ENCODE assay signal across 23 cellular contexts in genomic region chr16:3838600-3839401, GRCh38. TPM values are rescaled to one million over a fixed set of nuclear protein-coding genes. Genes with fewer than 3 reads are reported as not detected.
A peak's percentile ranks its signal among the peaks of the same experiment; 100 is the strongest.
DNase-seq lines count a peak whose midpoint lies in the region; ATAC-seq, FAIRE-seq and TF ChIP-seq lines count a peak whose summit lies in the region.
"Had no signal": no experiment of that assay in that cellular context is flagged by ENCODE, and none has a peak within 500 bp of the region (broad histone marks: within the 10 kb centered on the region; RNA-seq: fewer than 3 reads in every experiment).

No MANE protein-coding gene starts in this region.

- H2AK5ac ChIP-seq in H1 (ENCODE audit: low read depth, low read length), result no peak overlapping the region

- peaks cover 3% of the 10 kb centered on the region for H3K9me3 Mint-ChIP-seq in activated naive CD4-positive, alpha-beta T cell treated with anti-CD3 and anti-CD28 coated beads, Interleukin-2, amount 10 ng/mL, durations not matched to agents 7 days and 5 days
- H3K9me3 Mint-ChIP-seq: natural killer cell; stimulated activated effector memory CD8-positive, alpha-beta T cell treated with anti-CD3 and anti-CD28 coated beads, Interleukin-12 subunit alpha, Interleukin-12 subunit beta, amount 100 ng/mL, for 72 hours had no signal

- no peak for TF ChIP-seq POLR2A in H1 (IDR thresholded peaks at IDR 0.05; ENCODE audit: control extremely low read depth in 1 of 2, low read depth in 2 of 2, low read length in 2 of 2)

- no peak overlapping the region for H3K4ac ChIP-seq in H1 (replicated peaks; ENCODE audit: insufficient read length, low read depth, low read length)

- no peak overlapping the region for H4K8ac ChIP-seq in H1 (ENCODE audit: extremely low read depth, insufficient read depth, low read length)

- 88% methylated on average over 9 of the region's 9 CpGs; no CpG with 5 or more reads in 1 of the 2 experiments for WGBS in H1 (ENCODE audit: extremely low coverage in 1 of 2, insufficient coverage in 1 of 2, insufficient read length in 1 of 2, insufficient replicate concordance in 2 of 2, low coverage in 1 of 2, low lambda C conversion rate in 2 of 2, missing lambda C conversion rate in 1 of 2), 2 experiments

- H3K27me3 ChIP-seq in RWPE2 (ENCODE audit: insufficient read depth, poor library complexity, severe bottlenecking), result no peaks in the 10 kb centered on the region
- H3K27me3 ChIP-seq in H1 (replicated peaks in 1 of 4; ENCODE audit: control insufficient read depth in 3 of 4, extremely low read depth in 1 of 4, insufficient read depth in 3 of 4, low read length in 3 of 4), result no peaks in the 10 kb centered on the region
- no peaks in the 10 kb centered on the region for H3K27me3 ChIP-seq in neutrophil
- H3K27me3 ChIP-seq: BLaER1 treated with 17β-estradiol and CSF1 and Interleukin-3, amounts not matched to agents 10 nM and 100 nM; testis; vagina had no signal

- no peak overlapping the region for H3K14ac ChIP-seq in H1 (ENCODE audit: insufficient read length)

- no peak overlapping the region for H3K56ac ChIP-seq in H1 (replicated peaks; ENCODE audit: insufficient read length, low read depth, low read length)

- no peak for TF ChIP-seq RAD21 in H1 (IDR thresholded peaks at IDR 0.05 in 1 of 2, conservative IDR thresholded peaks at IDR 0.05 in 1 of 2; ENCODE audit: low read depth in 2 of 2, low read length in 2 of 2)

- H3K9me3 ChIP-seq in RWPE2 (ENCODE audit: severe bottlenecking) (no peaks in the 10 kb centered on the region), H1 (ENCODE audit: insufficient read depth in 2 of 2, low read depth in 1 of 2, low read length in 1 of 2) (no peaks in the 10 kb centered on the region), neutrophil (no peaks in the 10 kb centered on the region)
- H3K9me3 ChIP-seq: psoas muscle, testis, vagina had no signal

- H4K91ac ChIP-seq in H1 (replicated peaks; ENCODE audit: insufficient read length, low read length), result peak overlapping the region; percentile 55

- H2BK12ac ChIP-seq in H1 (ENCODE audit: low read depth, low read length), result no peak overlapping the region

- H2BK120ac ChIP-seq in H1 (replicated peaks; ENCODE audit: low read depth, low read length), result no peak overlapping the region

- POLR2A ChIA-PET in H1 (lab: Charles Lee; ENCODE audit: partially characterized antibody), result no interaction called here

- peak; percentile 34 for DNase-seq in EL
- DNase-seq in RWPE2 (ENCODE audit: low spot score), result no peak
- DNase-seq in H1 (ENCODE audit: low read depth in 1 of 2, low spot score in 2 of 2), result no peak
- no peak for DNase-seq in activated naive CD4-positive, alpha-beta T cell treated with anti-CD3 and anti-CD28 coated beads, Interleukin-2, amount 10 ng/mL, durations not matched to agents 7 days and 5 days
- no peak for DNase-seq in NCI-H1930 (lab: John Stamatoyannopoulos, UW)
- no peak for DNase-seq in activated CD8-positive, alpha-beta memory T cell treated with anti-CD3 and anti-CD28 coated beads for 24 hours
- DNase-seq: activated CD4-positive, CD25-positive, alpha-beta regulatory T cell treated with anti-CD3 and anti-CD28 coated beads, Interleukin-2, amount 50 U/mL, for 72 hours; activated CD8-positive, alpha-beta T cell treated with anti-CD3 and anti-CD28 coated beads, Interleukin-2, amount 10 ng/mL, durations not matched to agents 7 days and 5 days; activated T-cell treated with anti-CD3 and anti-CD28 coated beads, Interleukin-2, amount 50 U/mL, for 24 hours; effector CD4-positive, alpha-beta T cell; MM.1S; natural killer cell; NCI-H1417 treated with DMSO at 0.1 percent for 48 hours; NCI-H748 treated with DMSO at 0.1 percent for 48 hours; psoas muscle; stimulated activated CD4-positive, alpha-beta T cell treated with anti-CD3 and anti-CD28 coated beads, Interleukin-1b, Interleukin-23, amount 100 ng/mL, for 48 hours; testis had no signal

- peaks cover 21% of the 10 kb centered on the region for H3K36me3 Mint-ChIP-seq in activated naive CD4-positive, alpha-beta T cell treated with anti-CD3 and anti-CD28 coated beads, Interleukin-2, amount 10 ng/mL, durations not matched to agents 7 days and 5 days
- H3K36me3 Mint-ChIP-seq: natural killer cell had no signal

- no peak overlapping the region for H2BK20ac ChIP-seq in H1 (ENCODE audit: low read length)

- no peak overlapping the region for H3K18ac ChIP-seq in H1 (ENCODE audit: extremely low read depth, low read length)

- ATAC-seq in RWPE2 (ENCODE audit: low read depth) (no peak), HG03460 (IDR thresholded peaks at IDR 0.05; ENCODE audit: unreplicated experiment) (no peak)
- ATAC-seq: activated CD8-positive, alpha-beta T cell treated with anti-CD3 and anti-CD28 coated beads, Interleukin-2, amount 10 ng/mL, durations not matched to agents 7 days and 5 days; K562; natural killer cell; stimulated activated effector memory CD8-positive, alpha-beta T cell treated with anti-CD3 and anti-CD28 coated beads, Interleukin-12 subunit alpha, Interleukin-12 subunit beta, amount 100 ng/mL, for 72 hours had no signal

- H3K4me1 Mint-ChIP-seq in activated naive CD4-positive, alpha-beta T cell treated with anti-CD3 and anti-CD28 coated beads, Interleukin-2, amount 10 ng/mL, durations not matched to agents 7 days and 5 days, result peaks cover 2% of the 10 kb centered on the region

- H3K27ac ChIP-seq in RWPE2 (ENCODE audit: poor library complexity, severe bottlenecking) (peak overlapping the region; percentile 26), H1 (ENCODE audit: low read depth, low read length) (no peak overlapping the region), neutrophil (peak overlapping the region; percentile 15)
- H3K27ac ChIP-seq: BLaER1 treated with 17β-estradiol and CSF1 and Interleukin-3, amounts not matched to agents 10 nM and 100 nM; psoas muscle; testis; vagina had no signal

- peaks cover 4% of the 10 kb centered on the region; the same call in 1 of the 2 replicates for H3K36me3 ChIP-seq in RWPE2 (ENCODE audit: low read depth)
- H3K36me3 ChIP-seq in H1 (ENCODE audit: control insufficient read depth in 2 of 4, insufficient read depth in 4 of 4, low read length in 3 of 4), result no peaks in the 10 kb centered on the region
- H3K36me3 ChIP-seq in neutrophil, result peaks cover 4% of the 10 kb centered on the region
- H3K36me3 ChIP-seq: vagina had no signal

- H3K4me3 ChIP-seq in RWPE2 (ENCODE audit: severe bottlenecking) (no peak overlapping the region), H1 (ENCODE audit: extremely low read depth in 1 of 4, insufficient read depth in 2 of 4, low read depth in 3 of 4, low read length in 4 of 4) (no peak overlapping the region), neutrophil (ENCODE audit: low read depth in 1 of 2, low read length in 1 of 2) (no peak overlapping the region)
- H3K4me3 ChIP-seq: BLaER1 treated with 17β-estradiol and CSF1 and Interleukin-3, amounts not matched to agents 10 nM and 100 nM; K562; psoas muscle; testis; vagina had no signal

- no peak overlapping the region for H2BK5ac ChIP-seq in H1 (ENCODE audit: low read depth, low read length)

- H3K23me2 ChIP-seq in H1 (ENCODE audit: low read depth, low read length), result no peaks in the 10 kb centered on the region

- H3K27ac Mint-ChIP-seq in activated naive CD4-positive, alpha-beta T cell treated with anti-CD3 and anti-CD28 coated beads, Interleukin-2, amount 10 ng/mL, durations not matched to agents 7 days and 5 days, result no peak overlapping the region
- H3K27ac Mint-ChIP-seq: activated CD8-positive, alpha-beta T cell treated with anti-CD3 and anti-CD28 coated beads, Interleukin-2, amount 10 ng/mL, durations not matched to agents 7 days and 5 days; activated T-cell treated with anti-CD3 and anti-CD28 coated beads, Interleukin-2, amount 50 U/mL, for 24 hours; natural killer cell; stimulated activated effector memory CD8-positive, alpha-beta T cell treated with anti-CD3 and anti-CD28 coated beads, Interleukin-12 subunit alpha, Interleukin-12 subunit beta, amount 100 ng/mL, for 72 hours had no signal

- peaks cover 26% of the 10 kb centered on the region for H3K4me1 ChIP-seq in RWPE2 (ENCODE audit: insufficient read depth, poor library complexity, severe bottlenecking)
- H3K4me1 ChIP-seq in H1 (replicated peaks in 1 of 4; ENCODE audit: control insufficient read depth in 3 of 4, insufficient read depth in 4 of 4, low read length in 3 of 4), result peaks cover 2 to 7% (median 5%) of the 10 kb centered on the region in 4 experiments; a peak in 5 of 7 replicates
- peaks cover 25 to 29% of the 10 kb centered on the region in 2 experiments for H3K4me1 ChIP-seq in neutrophil (ENCODE audit: control insufficient read depth in 1 of 2, insufficient read depth in 1 of 2, low read depth in 1 of 2, low read length in 1 of 2)

- no peak overlapping the region for H3K4me3 Mint-ChIP-seq in activated naive CD4-positive, alpha-beta T cell treated with anti-CD3 and anti-CD28 coated beads, Interleukin-2, amount 10 ng/mL, durations not matched to agents 7 days and 5 days
- H3K4me3 Mint-ChIP-seq: activated CD8-positive, alpha-beta T cell treated with anti-CD3 and anti-CD28 coated beads, Interleukin-2, amount 10 ng/mL, durations not matched to agents 7 days and 5 days; activated T-cell treated with anti-CD3 and anti-CD28 coated beads, Interleukin-2, amount 50 U/mL, for 24 hours; natural killer cell; stimulated activated effector memory CD8-positive, alpha-beta T cell treated with anti-CD3 and anti-CD28 coated beads, Interleukin-12 subunit alpha, Interleukin-12 subunit beta, amount 100 ng/mL, for 72 hours had no signal

- H3K4me2 ChIP-seq in H1 (ENCODE audit: insufficient read depth in 1 of 2, low read depth in 2 of 2, low read length in 2 of 2), result no peak overlapping the region
- H3K4me2 ChIP-seq: BLaER1 treated with 17β-estradiol and CSF1 and Interleukin-3, amounts not matched to agents 10 nM and 100 nM had no signal

- peaks cover 4 to 17% of the 10 kb centered on the region in 2 experiments for H4K20me1 ChIP-seq in H1 (replicated peaks in 1 of 2; ENCODE audit: control insufficient read depth in 1 of 2, insufficient read depth in 2 of 2, low read length in 2 of 2)

- H4K5ac ChIP-seq in H1 (ENCODE audit: insufficient read length, low read depth, low read length), result no peak overlapping the region

- TF ChIP-seq CTCF in RWPE2 (IDR thresholded peaks at IDR 0.05; ENCODE audit: poor library complexity, severe bottlenecking), result no peak
- no peak for TF ChIP-seq CTCF in H1 (IDR thresholded peaks at IDR 0.05; ENCODE audit: control extremely low read depth in 1 of 3, insufficient read depth in 1 of 3, low read depth in 1 of 3, low read length in 3 of 3)
- no peak for TF ChIP-seq CTCF in neutrophil (IDR thresholded peaks at IDR 0.05)

- FAIRE-seq in H1 (lab: Jason Lieb, UNC), result no peak
- FAIRE-seq: K562 had no signal

- no peak overlapping the region for H3K23ac ChIP-seq in H1 (ENCODE audit: insufficient read length)

- CTCF ChIA-PET in H1 (lab: Charles Lee; ENCODE audit: partially characterized antibody), result interaction anchor here (1.1 kb wide), 2 partner anchors 16 to 164 kb away, joined by 3 read pairs; no protein-coding TSS in a partner anchor
- CTCF ChIA-PET in activated naive CD4-positive, alpha-beta T cell treated with anti-CD3 and anti-CD28 coated beads, Interleukin-2, amount 10 ng/mL, durations not matched to agents 7 days and 5 days (lab: Charles Lee), result no interaction called here

- H3K79me2 ChIP-seq in H1 (ENCODE audit: control insufficient read depth in 1 of 2, insufficient read depth in 2 of 2, low read length in 2 of 2), result peaks cover 19 to 88% of the 10 kb centered on the region in 2 experiments

- no peaks in the 10 kb centered on the region for H3K27me3 Mint-ChIP-seq in activated naive CD4-positive, alpha-beta T cell treated with anti-CD3 and anti-CD28 coated beads, Interleukin-2, amount 10 ng/mL, durations not matched to agents 7 days and 5 days
- H3K27me3 Mint-ChIP-seq: activated T-cell treated with anti-CD3 and anti-CD28 coated beads, Interleukin-2, amount 50 U/mL, for 24 hours had no signal

- H2AFZ ChIP-seq in H1 (ENCODE audit: low read length), result no peak overlapping the region

- H3K9ac ChIP-seq in H1 (replicated peaks in 1 of 4; ENCODE audit: extremely low read depth in 1 of 4, low read depth in 3 of 4, low read length in 3 of 4), result no peak overlapping the region
- H3K9ac ChIP-seq: BLaER1 treated with 17β-estradiol and CSF1 and Interleukin-3, amounts not matched to agents 10 nM and 100 nM had no signal

- no peak overlapping the region for H2BK15ac ChIP-seq in H1 (ENCODE audit: low read length)

- peaks cover 4% of the 10 kb centered on the region; the same call in 1 of the 2 replicates for H3K79me1 ChIP-seq in H1 (ENCODE audit: low read depth, low read length)

- no peak for TF ChIP-seq EP300 in H1 (IDR thresholded peaks at IDR 0.05; ENCODE audit: borderline replicate concordance in 1 of 2, low read depth in 2 of 2, low read length in 2 of 2)

RNA-seq across cellular contexts. Expression of gene CREBBP, which starts 41.7 kb away (rescaled TPM):
- total RNA-seq in H1 (2021; fragmentation: NEBNext Ultra II Directional; extraction: Animal tissue kit (Norgen Biotek cat#: 25700)), result 60.1 and 66.1 TPM in 2 replicates
- polyA plus RNA-seq in H1 (2011; rRNA removed), result 10.0 and 15.9 TPM in 2 replicates
- polyA plus RNA-seq in H1 (2011; cell fraction: cytosol; rRNA removed), result 7.3 TPM
- polyA plus RNA-seq in H1 (2011; cell fraction: nucleus; rRNA removed), result 28.2 TPM
- polyA plus RNA-seq in H1 (2012, experiment 1 of 2), result 25.6 to 34.1 TPM (median 29.2 TPM) in 4 replicates
- polyA plus RNA-seq in H1 (2012, experiment 2 of 2), result 5.6 TPM
- polyA plus RNA-seq in H1 (2013, experiment 1 of 2), result 20.5 TPM
- polyA plus RNA-seq in H1 (2013, experiment 2 of 2), result 18.9 TPM
- 29.5 and 35.0 TPM in 2 replicates for polyA minus RNA-seq in H1 (2011; rRNA and poly(A)+ RNA removed)
- polyA minus RNA-seq in H1 (2011; cell fraction: cytosol; rRNA and poly(A)+ RNA removed), result 50.9 TPM
- 57.2 TPM for polyA minus RNA-seq in H1 (2011; cell fraction: nucleus; rRNA and poly(A)+ RNA removed)
